Comparison of ENCODE assay signal across 8 cellular contexts in the genomic region with DNA sequence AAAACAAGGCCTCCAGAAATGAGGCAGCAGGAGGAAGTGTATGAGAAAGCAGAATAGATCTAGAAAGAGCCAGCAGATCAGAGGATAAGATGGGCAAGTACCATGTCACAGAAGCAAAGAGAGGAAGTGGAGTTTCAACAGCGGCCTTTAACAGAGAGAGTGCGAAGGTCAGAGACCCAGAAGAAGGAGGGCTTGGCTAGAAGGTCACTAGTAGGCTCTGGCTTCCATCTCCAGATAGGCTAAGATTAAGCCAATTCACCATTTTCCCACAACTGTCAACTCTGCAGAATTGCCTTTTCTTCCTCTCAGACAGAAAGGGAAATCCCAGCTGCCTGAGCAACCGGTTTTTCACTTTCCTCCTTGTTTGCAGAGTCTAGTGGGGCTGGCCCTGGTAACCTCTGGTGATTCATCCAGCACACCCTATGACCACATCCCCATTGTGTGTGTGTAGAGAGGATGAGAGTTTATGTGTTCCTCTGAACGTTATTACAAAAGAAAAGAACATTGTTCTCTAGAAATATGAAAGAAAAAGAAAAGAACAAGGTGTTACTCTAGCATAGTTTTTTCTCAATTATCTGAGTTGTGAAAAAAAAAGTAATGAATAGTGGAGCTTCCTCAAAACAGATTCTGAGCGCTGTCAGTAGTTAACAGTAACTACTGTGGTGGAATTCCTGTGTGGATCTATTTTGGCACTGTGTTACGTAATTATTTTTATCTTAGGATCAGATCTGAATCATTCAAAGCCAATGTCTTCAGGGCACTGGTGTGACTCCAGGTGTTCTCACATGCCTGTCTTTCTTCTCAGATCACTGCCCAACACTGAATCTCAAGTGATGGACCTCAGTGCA.
DNase-seq lines count a peak whose midpoint lies in the region; ATAC-seq and TF ChIP-seq lines count a peak whose summit lies in the region.

No MANE protein-coding gene starts in this region.

- H3K9me3 Mint-ChIP-seq in activated T-cell treated with anti-CD3 and anti-CD28 coated beads, Interleukin-2, amount 50 U/mL, for 72 hours = no peaks in the 10 kb centered on the region

- TF ChIP-seq CTCF in psoas muscle (IDR thresholded peaks at IDR 0.05) (no peak), uterus (IDR thresholded peaks at IDR 0.05) (no peak), A673 (conservative IDR thresholded peaks at IDR 0.05; ENCODE audit: low read depth, low read length) (no peak)

- H3K4me1 Mint-ChIP-seq in activated T-cell treated with anti-CD3 and anti-CD28 coated beads, Interleukin-2, amount 50 U/mL, for 72 hours (ENCODE audit: low read depth) = peaks cover 42% of the 10 kb centered on the region

- H3K4me3 Mint-ChIP-seq in activated T-cell treated with anti-CD3 and anti-CD28 coated beads, Interleukin-2, amount 50 U/mL, for 72 hours = peak overlapping the region; percentile 38 to 54

- TF ChIP-seq POLR2A in GM18505 (IDR thresholded peaks at IDR 0.05; ENCODE audit: borderline replicate concordance, extremely low read depth, insufficient read depth, insufficient read length) (no peak), uterus (IDR thresholded peaks at IDR 0.05) (no peak)

- H3K27ac ChIP-seq in psoas muscle (peak overlapping the region; percentile 51), uterus (peak overlapping the region; percentile 57 to 73), A673 (ENCODE audit: low read depth, low read length, poor library complexity, severe bottlenecking) (no peak overlapping the region)

- CTCF ChIA-PET in A673 (lab: Charles Lee) = no interaction called here

- H3K27me3 ChIP-seq in psoas muscle (ENCODE audit: insufficient read depth in 3 of 3, low read length in 2 of 3) (no peaks in the 10 kb centered on the region), uterus (no peaks in the 10 kb centered on the region), A673 (replicated peaks; ENCODE audit: insufficient read depth, low read depth, low read length, poor library complexity) (no peaks in the 10 kb centered on the region)

- no TSS peak for BruUV-seq in A673 (replicated peaks; lab: Mats Ljungman, UMichigan)

- H3K27ac Mint-ChIP-seq in activated T-cell treated with anti-CD3 and anti-CD28 coated beads, Interleukin-2, amount 50 U/mL, for 72 hours = peak overlapping the region; percentile 15

- H3K36me3 Mint-ChIP-seq in activated T-cell treated with anti-CD3 and anti-CD28 coated beads, Interleukin-2, amount 50 U/mL, for 72 hours (ENCODE audit: insufficient read depth in 2 of 2) = no peaks in the 10 kb centered on the region

- H3K27me3 Mint-ChIP-seq in activated T-cell treated with anti-CD3 and anti-CD28 coated beads, Interleukin-2, amount 50 U/mL, for 72 hours (ENCODE audit: low read depth) = no peaks in the 10 kb centered on the region

- peak; percentile 48 for DNase-seq in NCI-H774 (lab: John Stamatoyannopoulos, UW)
- DNase-seq in activated T-cell treated with anti-CD3 and anti-CD28 coated beads, Interleukin-2, amount 50 U/mL, for 72 hours = peak; percentile 74 to 82
- peak; percentile 95 for DNase-seq in glomerular endothelial cell (ENCODE audit: extremely low read depth, low read depth, low spot score)
- DNase-seq in psoas muscle = peak in 1 of 2 donors; percentile 53
- DNase-seq in uterus = peak; percentile 35 to 66
- DNase-seq in A673 (ENCODE audit: low spot score) = no peak

- H3K4me1 ChIP-seq in psoas muscle (peaks cover 7% of the 10 kb centered on the region), uterus (no peaks in the 10 kb centered on the region), A673 (ENCODE audit: insufficient read depth, low read length, poor library complexity, severe bottlenecking) (no peaks in the 10 kb centered on the region)

- WGBS in psoas muscle, 3 donors = 42 to 51% (median 51%) methylated on average over 6 of the region's 6 CpGs

- intact Hi-C loops in psoas muscle (cut with DNase I) = loop anchor here in 1 of 2 donors (5.0 kb wide), 1 partner anchor 40 kb away; no protein-coding TSS in a partner anchor
- intact Hi-C loops in uterus (cut with DNase I; ENCODE audit: low total_unique reads) = no loop called here
- intact Hi-C loops in A673 (cut with micrococcal nuclease; ENCODE audit: unreplicated experiment) = no loop called here

- no peaks in the 10 kb centered on the region for H3K36me3 ChIP-seq in psoas muscle (ENCODE audit: insufficient read depth in 1 of 2, low read depth in 1 of 2)
- H3K36me3 ChIP-seq in uterus = no peaks in the 10 kb centered on the region
- no peaks in the 10 kb centered on the region for H3K36me3 ChIP-seq in A673 (ENCODE audit: insufficient read depth, low read length, poor library complexity, severe bottlenecking)

- POLR2A ChIA-PET in A673 (lab: Charles Lee; ENCODE audit: low non-redundant PET) = no interaction called here

- H3K4me3 ChIP-seq in psoas muscle = no peak overlapping the region
- no peak overlapping the region for H3K4me3 ChIP-seq in uterus
- H3K4me3 ChIP-seq in A673 (ENCODE audit: low read depth, low read length, poor library complexity, severe bottlenecking) = no peak overlapping the region

- no peaks in the 10 kb centered on the region for H3K9me3 ChIP-seq in psoas muscle
- no peaks in the 10 kb centered on the region for H3K9me3 ChIP-seq in uterus
- no peaks in the 10 kb centered on the region for H3K9me3 ChIP-seq in A673 (ENCODE audit: low read depth, low read length, poor library complexity, severe bottlenecking)

- peak; percentile 99 for ATAC-seq in GM18505 (IDR thresholded peaks at IDR 0.05; ENCODE audit: unreplicated experiment)
- ATAC-seq in HG02840 (IDR thresholded peaks at IDR 0.05; ENCODE audit: low FRiP score, unreplicated experiment) = peak; percentile 99
- ATAC-seq in activated T-cell treated with anti-CD3 and anti-CD28 coated beads, Interleukin-2, amount 50 U/mL, for 72 hours (replicated peaks in 1 of 2) = peak; percentile 99
- ATAC-seq in psoas muscle = peak; percentile 70 to 88 (median 84)
